Comparison of ENCODE assay signal across 9 cellular contexts in the genomic region with DNA sequence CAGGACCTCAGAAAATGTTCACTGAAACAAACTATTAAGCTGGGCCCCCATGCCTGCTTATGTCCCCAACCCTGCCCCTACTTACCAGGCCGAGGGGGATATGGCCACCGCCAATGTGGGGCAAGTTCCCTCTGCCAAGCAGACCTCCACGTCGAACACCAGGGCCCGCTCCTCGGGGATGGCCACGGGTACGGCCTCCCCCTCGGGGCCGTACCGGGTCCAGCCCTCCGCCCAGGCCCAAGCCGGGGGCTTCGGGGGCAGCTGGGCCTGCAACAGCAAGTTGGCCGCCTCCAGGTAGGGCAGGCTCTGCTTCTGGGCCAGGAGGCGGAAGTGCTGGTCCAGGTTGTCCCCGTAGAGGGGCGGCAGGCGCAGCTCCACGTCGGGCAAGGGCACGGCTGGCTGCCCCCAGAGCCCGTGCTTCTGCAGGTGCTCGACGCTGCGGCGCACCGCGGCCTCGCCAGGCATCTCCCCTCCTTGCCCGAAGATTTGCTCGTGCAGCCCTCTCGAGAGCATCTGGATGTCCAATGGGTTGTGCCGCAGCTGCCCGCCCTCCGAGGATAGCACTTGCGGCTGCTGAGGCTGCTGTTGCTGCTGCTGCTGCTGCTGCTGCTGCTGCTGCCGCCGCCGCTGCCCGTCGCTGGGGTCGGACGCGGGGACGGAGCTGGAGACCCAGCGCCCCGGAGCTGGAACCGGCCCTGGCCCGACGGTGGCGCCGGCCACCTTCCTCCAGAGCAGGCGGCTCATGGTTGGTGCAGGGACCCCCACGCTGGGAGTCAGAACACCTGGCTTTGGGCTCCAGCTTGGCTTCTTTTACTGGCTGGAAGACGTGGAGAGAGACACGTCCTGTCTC. TPM values are rescaled to one million over a fixed set of nuclear protein-coding genes. Genes with fewer than 3 reads are reported as not detected.
DNase-seq lines count a peak whose midpoint lies in the region; ATAC-seq and TF ChIP-seq lines count a peak whose summit lies in the region.
"Had no signal": no experiment of that assay in that cellular context is flagged by ENCODE, and none has a peak within 500 bp of the region (broad histone marks: within the 10 kb centered on the region; RNA-seq: fewer than 3 reads in every experiment).

No MANE protein-coding gene starts in this region.

- in situ Hi-C loops in GM13976 (cut with MboI; ENCODE audit: low sequenced_read_pairs, unreplicated experiment), result no loop called here

- H3K36me3 ChIP-seq in kidney epithelial cell (ENCODE audit: control insufficient read depth, insufficient read depth, low read length) (peaks cover 5% of the 10 kb centered on the region), testis (ENCODE audit: low read depth, missing control alignments) (no peaks in the 10 kb centered on the region)

- peaks cover 30% of the 10 kb centered on the region for H3K4me1 ChIP-seq in testis

- H3K27ac Mint-ChIP-seq in activated T-cell treated with anti-CD3 and anti-CD28 coated beads, Interleukin-2, amount 50 U/mL, for 24 hours, result peak overlapping the region; percentile 84
- H3K27ac Mint-ChIP-seq in activated naive CD8-positive, alpha-beta T cell treated with anti-CD3 and anti-CD28 coated beads for 36 hours, result peak overlapping the region; percentile 76

- WGBS in testis, 2 donors, result 61 to 82% methylated on average over 17 to 34 of the region's 57 CpGs

- TF ChIP-seq CTCF in kidney epithelial cell (IDR thresholded peaks at IDR 0.05; ENCODE audit: insufficient read depth, low read length, poor library complexity, severe bottlenecking) (no peak), testis (IDR thresholded peaks at IDR 0.05) (no peak), GM13976 (IDR thresholded peaks at IDR 0.05; ENCODE audit: borderline replicate concordance, control extremely low read depth, extremely low read depth, insufficient read depth, missing control alignments) (no peak)

- peaks cover 70% of the 10 kb centered on the region for H3K4me1 Mint-ChIP-seq in activated T-cell treated with anti-CD3 and anti-CD28 coated beads, Interleukin-2, amount 50 U/mL, for 24 hours (ENCODE audit: low read depth)
- peaks cover 59% of the 10 kb centered on the region for H3K4me1 Mint-ChIP-seq in activated naive CD8-positive, alpha-beta T cell treated with anti-CD3 and anti-CD28 coated beads for 36 hours

- H3K27ac ChIP-seq in testis, result no peak overlapping the region

- H3K27me3 Mint-ChIP-seq in activated T-cell treated with anti-CD3 and anti-CD28 coated beads, Interleukin-2, amount 50 U/mL, for 24 hours, result no peaks in the 10 kb centered on the region
- H3K27me3 Mint-ChIP-seq in activated naive CD8-positive, alpha-beta T cell treated with anti-CD3 and anti-CD28 coated beads for 36 hours, result peaks cover 9% of the 10 kb centered on the region

- no peak for TF ChIP-seq POLR2A in testis (IDR thresholded peaks at IDR 0.05)

- intact Hi-C loops in testis (cut with DNase I; ENCODE audit: low total_unique reads), result no loop called here

- H3K9me3 Mint-ChIP-seq in activated T-cell treated with anti-CD3 and anti-CD28 coated beads, Interleukin-2, amount 50 U/mL, for 24 hours, result no peaks in the 10 kb centered on the region
- H3K9me3 Mint-ChIP-seq in activated naive CD8-positive, alpha-beta T cell treated with anti-CD3 and anti-CD28 coated beads for 36 hours, result peaks cover 2% of the 10 kb centered on the region

- peak overlapping the region; percentile 93 for H3K4me3 ChIP-seq in kidney epithelial cell (ENCODE audit: low read depth, low read length)
- peak overlapping the region; percentile 89 to 90 for H3K4me3 ChIP-seq in testis

- DNase-seq in activated T-cell treated with anti-CD3 and anti-CD28 coated beads, Interleukin-2, amount 50 U/mL, for 24 hours, result no peak
- DNase-seq in activated T-cell treated with anti-CD3 and anti-CD28 coated beads, Interleukin-2, amount 50 U/mL, for 1 hour, result no peak
- DNase-seq in activated naive CD8-positive, alpha-beta T cell treated with anti-CD3 and anti-CD28 coated beads for 36 hours, result no peak
- no peak for DNase-seq in kidney epithelial cell (ENCODE audit: low read depth)
- DNase-seq in testis, result no peak
- no peak for DNase-seq in GM13976 (ENCODE audit: low spot score)
- no peak for DNase-seq in kidney glomerular epithelial cell (lab: John Stamatoyannopoulos, UW)
- DNase-seq: DMS79 had no signal

- no peak for ATAC-seq in HG03097 (IDR thresholded peaks at IDR 0.05; ENCODE audit: low FRiP score, unreplicated experiment)

- peaks cover 2% of the 10 kb centered on the region for H3K27me3 ChIP-seq in kidney epithelial cell (ENCODE audit: control insufficient read depth, insufficient read depth, low read length)
- no peaks in the 10 kb centered on the region for H3K27me3 ChIP-seq in testis

- peaks cover 53% of the 10 kb centered on the region for H3K36me3 Mint-ChIP-seq in activated T-cell treated with anti-CD3 and anti-CD28 coated beads, Interleukin-2, amount 50 U/mL, for 24 hours (ENCODE audit: low read depth)
- H3K36me3 Mint-ChIP-seq in activated naive CD8-positive, alpha-beta T cell treated with anti-CD3 and anti-CD28 coated beads for 36 hours, result peaks cover 41% of the 10 kb centered on the region

- peak overlapping the region; percentile 85 for H3K4me3 Mint-ChIP-seq in activated T-cell treated with anti-CD3 and anti-CD28 coated beads, Interleukin-2, amount 50 U/mL, for 24 hours
- peak overlapping the region; percentile 87 for H3K4me3 Mint-ChIP-seq in activated naive CD8-positive, alpha-beta T cell treated with anti-CD3 and anti-CD28 coated beads for 36 hours

- H3K9me3 ChIP-seq in testis, result no peaks in the 10 kb centered on the region

RNA-seq across cellular contexts. Expression of a gene that starts 1.4 kb away (rescaled TPM):
- total RNA-seq in activated naive CD8-positive, alpha-beta T cell treated with anti-CD3 and anti-CD28 coated beads for 36 hours, result 100 to 1,000 TPM in 1 of 2 experiments, 10 to 100 TPM in 1; 96.1 to 102 TPM
- 59.1 and 72.2 TPM in 2 replicates for total RNA-seq in kidney epithelial cell
- total RNA-seq in testis, result 10 to 100 TPM; 65.2 to 73.3 TPM
- 31.6 TPM for polyA plus RNA-seq in testis (ENCODE audit: insufficient read depth, low read depth, low replicate concordance)
